In the genomic region with DNA sequence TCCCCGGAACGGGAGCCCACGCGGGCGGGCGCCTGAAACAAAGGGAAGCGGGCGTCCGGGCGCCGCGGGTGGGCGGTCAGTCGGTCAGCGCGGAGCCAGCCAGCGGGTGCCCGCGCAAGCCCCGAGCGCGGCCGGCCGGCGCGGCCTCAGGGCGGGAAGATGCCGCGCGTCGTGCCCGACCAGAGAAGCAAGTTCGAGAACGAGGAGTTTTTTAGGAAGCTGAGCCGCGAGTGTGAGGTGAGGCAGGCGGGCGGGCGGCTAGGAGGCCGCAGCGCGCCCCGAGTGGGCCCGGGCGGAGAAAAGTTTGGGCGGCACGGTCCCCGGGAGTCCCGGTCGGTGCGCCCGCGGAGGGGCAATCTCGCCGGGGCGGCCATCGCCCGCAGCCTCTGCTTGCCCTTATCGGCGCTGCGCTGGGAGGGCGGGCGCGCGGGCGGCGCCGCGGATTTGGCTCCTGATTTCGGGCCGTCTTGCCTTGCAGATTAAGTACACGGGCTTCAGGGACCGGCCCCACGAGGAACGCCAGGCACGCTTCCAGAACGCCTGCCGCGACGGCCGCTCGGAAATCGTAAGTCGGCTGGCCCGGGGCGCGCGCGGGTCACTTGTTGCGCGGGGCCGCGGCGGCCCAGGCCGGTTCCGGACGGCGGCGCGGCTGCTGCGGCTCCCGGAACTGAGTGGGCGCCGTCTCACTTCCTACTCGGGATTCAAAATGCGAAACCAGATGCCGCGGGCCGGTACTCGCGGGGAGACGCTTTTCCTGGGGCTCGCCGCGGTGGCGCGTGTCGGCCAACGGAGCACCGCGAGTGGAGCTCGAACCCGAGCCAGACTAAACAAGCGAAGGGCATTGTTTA, we compare ENCODE assay signal across 1 cellular context.
TF ChIP-seq lines count a peak whose summit lies in the region.

No MANE protein-coding gene starts in this region.

TF ChIP-seq in HepG2, 621 proteins besides CTCF, POLR2A, EP300 and RAD21 (continues in another document):
- TF ChIP-seq, protein P1, sequence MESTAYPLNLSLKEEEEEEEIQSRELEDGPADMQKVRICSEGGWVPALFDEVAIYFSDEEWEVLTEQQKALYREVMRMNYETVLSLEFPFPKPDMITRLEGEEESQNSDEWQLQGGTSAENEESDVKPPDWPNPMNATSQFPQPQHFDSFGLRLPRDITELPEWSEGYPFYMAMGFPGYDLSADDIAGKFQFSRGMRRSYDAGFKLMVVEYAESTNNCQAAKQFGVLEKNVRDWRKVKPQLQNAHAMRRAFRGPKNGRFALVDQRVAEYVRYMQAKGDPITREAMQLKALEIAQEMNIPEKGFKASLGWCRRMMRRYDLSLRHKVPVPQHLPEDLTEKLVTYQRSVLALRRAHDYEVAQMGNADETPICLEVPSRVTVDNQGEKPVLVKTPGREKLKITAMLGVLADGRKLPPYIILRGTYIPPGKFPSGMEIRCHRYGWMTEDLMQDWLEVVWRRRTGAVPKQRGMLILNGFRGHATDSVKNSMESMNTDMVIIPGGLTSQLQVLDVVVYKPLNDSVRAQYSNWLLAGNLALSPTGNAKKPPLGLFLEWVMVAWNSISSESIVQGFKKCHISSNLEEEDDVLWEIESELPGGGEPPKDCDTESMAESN (CRISPR knock-in tag; conservative IDR thresholded peaks at IDR 0.05) = peak; percentile 34; the same call in 1 of the 2 replicates
- TF ChIP-seq U2AF1 (optimal IDR thresholded peaks at IDR 0.05; ENCODE audit: low read depth, low read length) (peak; percentile 31), TCF7 (IDR thresholded peaks at IDR 0.05; ENCODE audit: low read depth) (no peak), KLF16 (CRISPR knock-in tag; IDR thresholded peaks at IDR 0.05) (peak in 1 of 2 experiments; percentile 39; a peak in 1 of 4 replicates), TEF (CRISPR knock-in tag; IDR thresholded peaks at IDR 0.05) (no peak), MBNL3 (CRISPR knock-in tag; conservative IDR thresholded peaks at IDR 0.05) (no peak), SNAI1 (CRISPR knock-in tag; IDR thresholded peaks at IDR 0.05; ENCODE audit: borderline replicate concordance) (no peak), FOXP4 (CRISPR knock-in tag; IDR thresholded peaks at IDR 0.05) (peak; percentile 16; the same call in 1 of the 2 replicates), FOXM1 (CRISPR knock-in tag; IDR thresholded peaks at IDR 0.05) (0 out of 2 replicates have a peak, but pooled peaks have one; percentile 16), ELK4 (CRISPR knock-in tag; IDR thresholded peaks at IDR 0.05; ENCODE audit: borderline replicate concordance) (0 out of 2 replicates have a peak, but pooled peaks have one; percentile 73), PRDM10 (CRISPR knock-in tag; IDR thresholded peaks at IDR 0.05; ENCODE audit: low read depth) (no peak), ZMAT3 (CRISPR knock-in tag; conservative IDR thresholded peaks at IDR 0.05) (peak; percentile 5; the same call in 1 of the 2 replicates), ZNF30 (CRISPR knock-in tag; IDR thresholded peaks at IDR 0.05) (0 out of 2 replicates have a peak, but pooled peaks have one; percentile 49), RXRA (CRISPR knock-in tag; IDR thresholded peaks at IDR 0.05) (peak; percentile 15; the same call in 1 of the 2 replicates), ZNF451 (CRISPR knock-in tag; IDR thresholded peaks at IDR 0.05) (no peak; the same call in 1 of the 2 replicates), ZNF766 (CRISPR knock-in tag; IDR thresholded peaks at IDR 0.05; ENCODE audit: borderline replicate concordance) (peak; percentile 64; the same call in 1 of the 2 replicates), KMT2A (CRISPR knock-in tag; IDR thresholded peaks at IDR 0.05) (peak; percentile 90), STAT5B (CRISPR knock-in tag; IDR thresholded peaks at IDR 0.05) (no peak), SP5 (CRISPR knock-in tag; IDR thresholded peaks at IDR 0.05; ENCODE audit: borderline replicate concordance, low read depth) (no peak), MIER2 (CRISPR knock-in tag; IDR thresholded peaks at IDR 0.05) (no peak), SRY (CRISPR knock-in tag; IDR thresholded peaks at IDR 0.05) (peak; percentile 74; the same call in 1 of the 2 replicates), ZNF407 (CRISPR knock-in tag; IDR thresholded peaks at IDR 0.05; ENCODE audit: not compliant biosample characterization) (no peak), ZNF558 (CRISPR knock-in tag; IDR thresholded peaks at IDR 0.05; ENCODE audit: borderline replicate concordance) (no peak), SAFB2 (CRISPR knock-in tag; IDR thresholded peaks at IDR 0.05; ENCODE audit: borderline replicate concordance, low read depth) (0 out of 2 replicates have a peak, but pooled peaks have one; percentile 65), HNRNPK (IDR thresholded peaks at IDR 0.05; ENCODE audit: low read depth, low read length, poor library complexity, severe bottlenecking) (no peak)
- TF ChIP-seq, protein P2, sequence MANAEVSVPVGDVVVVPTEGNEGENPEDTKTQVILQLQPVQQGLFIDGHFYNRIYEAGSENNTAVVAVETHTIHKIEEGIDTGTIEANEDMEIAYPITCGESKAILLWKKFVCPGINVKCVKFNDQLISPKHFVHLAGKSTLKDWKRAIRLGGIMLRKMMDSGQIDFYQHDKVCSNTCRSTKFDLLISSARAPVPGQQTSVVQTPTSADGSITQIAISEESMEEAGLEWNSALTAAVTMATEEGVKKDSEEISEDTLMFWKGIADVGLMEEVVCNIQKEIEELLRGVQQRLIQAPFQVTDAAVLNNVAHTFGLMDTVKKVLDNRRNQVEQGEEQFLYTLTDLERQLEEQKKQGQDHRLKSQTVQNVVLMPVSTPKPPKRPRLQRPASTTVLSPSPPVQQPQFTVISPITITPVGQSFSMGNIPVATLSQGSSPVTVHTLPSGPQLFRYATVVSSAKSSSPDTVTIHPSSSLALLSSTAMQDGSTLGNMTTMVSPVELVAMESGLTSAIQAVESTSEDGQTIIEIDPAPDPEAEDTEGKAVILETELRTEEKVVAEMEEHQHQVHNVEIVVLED (CRISPR knock-in tag; IDR thresholded peaks at IDR 0.05; ENCODE audit: borderline replicate concordance) = peak; percentile 12; the same call in 1 of the 2 replicates
- TF ChIP-seq, protein P3, sequence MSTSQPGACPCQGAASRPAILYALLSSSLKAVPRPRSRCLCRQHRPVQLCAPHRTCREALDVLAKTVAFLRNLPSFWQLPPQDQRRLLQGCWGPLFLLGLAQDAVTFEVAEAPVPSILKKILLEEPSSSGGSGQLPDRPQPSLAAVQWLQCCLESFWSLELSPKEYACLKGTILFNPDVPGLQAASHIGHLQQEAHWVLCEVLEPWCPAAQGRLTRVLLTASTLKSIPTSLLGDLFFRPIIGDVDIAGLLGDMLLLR (CRISPR knock-in tag; IDR thresholded peaks at IDR 0.05) = peak; percentile 44; the same call in 1 of the 2 replicates
